ENCODE assay signal across 8 cellular contexts in genomic region chr12:10212623-10213131, GRCh38. TPM values are rescaled to one million over a fixed set of nuclear protein-coding genes. Genes with fewer than 3 reads are reported as not detected.
A peak's percentile ranks its signal among the peaks of the same experiment; 100 is the strongest.
DNase-seq lines count a peak whose midpoint lies in the region; ATAC-seq and TF ChIP-seq lines count a peak whose summit lies in the region.

Gene GABARAPL1, plus strand, starts transcription at chr12:10212877. Its CDS starts 253 bp downstream, at chr12:10213130.

- peak within 1 kb of the TSS; percentile 100 for H3K9ac ChIP-seq in fibroblast of lung (ENCODE audit: insufficient read depth, low read length)

- H3K4me2 ChIP-seq in PC-9 (peak within 1 kb of the TSS; percentile 81), fibroblast of lung (ENCODE audit: extremely low read depth, insufficient read depth, low read length) (peak within 1 kb of the TSS; percentile 93)

- no peaks in the 10 kb centered on the region for H3K9me3 ChIP-seq in PC-9 (ENCODE audit: insufficient read depth, low read depth)
- H3K9me3 ChIP-seq in fibroblast of lung (ENCODE audit: control insufficient read depth, insufficient read depth, low read depth, low read length), result no peaks in the 10 kb centered on the region
- H3K9me3 ChIP-seq in naive thymus-derived CD4-positive, alpha-beta T cell (ENCODE audit: control insufficient read depth in 2 of 3, low read length in 3 of 3), result no peaks in the 10 kb centered on the region

- intact Hi-C loops in PC-9 (cut with micrococcal nuclease; ENCODE audit: unreplicated experiment), result loop anchor here (1.0 to 10.0 kb wide), 7 partner anchors 20 to 510 kb away; partner anchors contain the start of genes CLEC9A and YBX3
- intact Hi-C loops in naive thymus-derived CD4-positive, alpha-beta T cell (cut with micrococcal nuclease), result loop anchor here (1.0 to 10.0 kb wide), 18 partner anchors 22 to 1970 kb away; partner anchors contain the start of genes CLEC2B (in 2 of the 2), MAGOHB (in 2 of the 2), SMIM10L1 (in 2 of the 2) and BCL2L14 (in 1 of the 2)

- peak within 1 kb of the TSS; percentile 92 for H2AFZ ChIP-seq in PC-9
- H2AFZ ChIP-seq in fibroblast of lung (ENCODE audit: low read length), result peak within 1 kb of the TSS; percentile 54

- POLR2A ChIA-PET in AG04449 (lab: Yijun Ruan, JAX) (interaction anchor here (1.0 to 1.3 kb wide), 2 partner anchors 18 to 59 kb away, joined by 4 read pairs; no protein-coding TSS in a partner anchor), PC-9 (lab: Charles Lee; ENCODE audit: unreplicated experiment) (interaction anchor here (0.5 to 1.5 kb wide), 9 partner anchors 20 to 1095 kb away, joined by 4 to 11 read pairs (median 6); partner anchors contain the start of gene OLR1)
- POLR2A ChIA-PET in naive thymus-derived CD4-positive, alpha-beta T cell (lab: Charles Lee), result interaction anchor here (0.5 to 2.8 kb wide), 8 partner anchors 153 to 959 kb away, joined by 3 to 13 read pairs (median 4); partner anchors contain the start of genes CD69, CLEC2B, MAGOHB and SMIM10L1

- H3K36me3 ChIP-seq in PC-9 (ENCODE audit: low read depth) (no peaks in the 10 kb centered on the region), fibroblast of lung (ENCODE audit: control insufficient read depth, insufficient read depth, low read length) (peaks cover 2% of the 10 kb centered on the region)
- H3K36me3 ChIP-seq in naive thymus-derived CD4-positive, alpha-beta T cell (ENCODE audit: control insufficient read depth in 2 of 3, insufficient read depth in 3 of 3, low read length in 3 of 3), result peaks cover 0 to 5% (median 0%) of the 10 kb centered on the region in 3 experiments

- H3K27me3 Mint-ChIP-seq in activated T-helper 17 cell treated with anti-CD3 and anti-CD28 coated beads, Interleukin-2, amount 50 U/mL, for 72 hours, result no peaks in the 10 kb centered on the region
- peaks cover 0 to 36% (median 0%) of the 10 kb centered on the region in 5 donors for H3K27me3 Mint-ChIP-seq in naive thymus-derived CD4-positive, alpha-beta T cell

- BruUV-seq in PC-9 (replicated peaks; lab: Mats Ljungman, UMichigan), result no TSS peak

- no peaks in the 10 kb centered on the region for H3K9me2 ChIP-seq in PC-9 (ENCODE audit: insufficient read depth)

- CTCF ChIA-PET in AG04449 (lab: Yijun Ruan, JAX), result interaction anchor here (1.3 to 2.6 kb wide), 3 partner anchors 19 to 59 kb away, joined by 3 to 21 read pairs (median 3); no protein-coding TSS in a partner anchor
- CTCF ChIA-PET in PC-9 (lab: Charles Lee), result interaction anchor here (0.9 to 1.0 kb wide), 2 partner anchors 23 to 73 kb away, joined by 3 to 4 read pairs; no protein-coding TSS in a partner anchor
- CTCF ChIA-PET in naive thymus-derived CD4-positive, alpha-beta T cell (lab: Charles Lee), result no interaction called here

- H3K4me1 Mint-ChIP-seq in activated T-helper 17 cell treated with anti-CD3 and anti-CD28 coated beads, Interleukin-2, amount 50 U/mL, for 72 hours, result peaks cover 11% of the 10 kb centered on the region
- peaks cover 14 to 31% (median 25%) of the 10 kb centered on the region in 7 donors for H3K4me1 Mint-ChIP-seq in naive thymus-derived CD4-positive, alpha-beta T cell

- TF ChIP-seq CTCF in AG04449 (IDR thresholded peaks at IDR 0.05; ENCODE audit: insufficient read depth, low read length, missing control alignments) (no peak), PC-9 (conservative IDR thresholded peaks at IDR 0.05) (no peak), fibroblast of lung (conservative IDR thresholded peaks at IDR 0.05 in 1 of 2, IDR thresholded peaks at IDR 0.05 in 1 of 2; ENCODE audit: low read depth in 1 of 2, low read length in 2 of 2) (no peak)

- ATAC-seq in GM19025 (IDR thresholded peaks at IDR 0.05; ENCODE audit: low read depth, unreplicated experiment), result peak; percentile 57
- ATAC-seq in HG03521 (IDR thresholded peaks at IDR 0.05; ENCODE audit: unreplicated experiment), result peak; percentile 47
- peak; percentile 69 for ATAC-seq in activated T-helper 17 cell treated with anti-CD3 and anti-CD28 coated beads, Interleukin-2, amount 50 U/mL, for 72 hours (replicated peaks)
- peak; percentile 80 for ATAC-seq in naive thymus-derived CD4-positive, alpha-beta T cell

- H3K27ac ChIP-seq in PC-9, result peak within 1 kb of the TSS; percentile 90
- peak within 1 kb of the TSS; percentile 100 for H3K27ac ChIP-seq in fibroblast of lung (ENCODE audit: insufficient read depth, low read length)
- H3K27ac ChIP-seq in naive thymus-derived CD4-positive, alpha-beta T cell (ENCODE audit: low read depth, low read length), result peak within 1 kb of the TSS; percentile 84

- H3K79me2 ChIP-seq in PC-9 (ENCODE audit: low read depth) (peaks cover 20% of the 10 kb centered on the region), fibroblast of lung (ENCODE audit: control insufficient read depth, insufficient read depth, low read length) (peaks cover 21% of the 10 kb centered on the region)

- H4K20me1 ChIP-seq in PC-9 (ENCODE audit: insufficient read depth), result no peaks in the 10 kb centered on the region
- H4K20me1 ChIP-seq in fibroblast of lung (ENCODE audit: control insufficient read depth, extremely low read depth, insufficient read depth, low read length), result peaks cover 4% of the 10 kb centered on the region

- H3K27me3 ChIP-seq in PC-9 (ENCODE audit: insufficient read depth, low read depth) (no peaks in the 10 kb centered on the region), fibroblast of lung (ENCODE audit: control insufficient read depth, insufficient read depth, low read length) (no peaks in the 10 kb centered on the region)
- no peaks in the 10 kb centered on the region for H3K27me3 ChIP-seq in naive thymus-derived CD4-positive, alpha-beta T cell (ENCODE audit: control insufficient read depth in 2 of 2, insufficient read depth in 2 of 2, low read length in 2 of 2)

- peaks cover 18% of the 10 kb centered on the region for H3K36me3 Mint-ChIP-seq in activated T-helper 17 cell treated with anti-CD3 and anti-CD28 coated beads, Interleukin-2, amount 50 U/mL, for 72 hours (ENCODE audit: low read depth)
- H3K36me3 Mint-ChIP-seq in naive thymus-derived CD4-positive, alpha-beta T cell, result no peaks in the 10 kb centered on the region

- peak within 1 kb of the TSS; percentile 98 for H3K27ac Mint-ChIP-seq in activated T-helper 17 cell treated with anti-CD3 and anti-CD28 coated beads, Interleukin-2, amount 50 U/mL, for 72 hours
- H3K27ac Mint-ChIP-seq in naive thymus-derived CD4-positive, alpha-beta T cell, result peak within 1 kb of the TSS; percentile 91 to 99 (median 96)

- peak within 1 kb of the TSS; percentile 94 for H3K4me3 Mint-ChIP-seq in activated T-helper 17 cell treated with anti-CD3 and anti-CD28 coated beads, Interleukin-2, amount 50 U/mL, for 72 hours
- H3K4me3 Mint-ChIP-seq in naive thymus-derived CD4-positive, alpha-beta T cell, result peak within 1 kb of the TSS; percentile 94 to 98 (median 96)

- H3K4me1 ChIP-seq in PC-9 (replicated peaks; ENCODE audit: insufficient read depth) (peaks cover 20% of the 10 kb centered on the region), fibroblast of lung (ENCODE audit: control insufficient read depth, extremely low read depth, insufficient read depth, low read length) (peaks cover 4% of the 10 kb centered on the region)
- H3K4me1 ChIP-seq in naive thymus-derived CD4-positive, alpha-beta T cell (ENCODE audit: control insufficient read depth in 2 of 2, insufficient read depth in 2 of 2, low read length in 2 of 2), result peaks cover 12 to 22% of the 10 kb centered on the region in 2 donors

- no peak for DNase-seq in AG04449 (ENCODE audit: low read depth, low spot score)
- DNase-seq in PC-9, result peak; percentile 57 to 86
- peak; percentile 76 to 93 for DNase-seq in fibroblast of lung (ENCODE audit: low read depth in 2 of 2)
- peak; percentile 71 to 85 (median 81) for DNase-seq in naive thymus-derived CD4-positive, alpha-beta T cell
- peak; percentile 53 to 56 for DNase-seq in stimulated activated CD8-positive, alpha-beta memory T cell treated with anti-CD3 and anti-CD28 coated beads, Interleukin-7, amount 100 ng/mL, for 48 hours (ENCODE audit: extremely low read depth in 1 of 2, low read depth in 1 of 2)

- H3K4me3 ChIP-seq in AG04449 (ENCODE audit: low read depth, low read length) (peak within 1 kb of the TSS; percentile 92), PC-9 (peak within 1 kb of the TSS; percentile 85), fibroblast of lung (replicated peaks in 1 of 4; ENCODE audit: control extremely low read depth in 1 of 4, insufficient read depth in 1 of 4, low read depth in 3 of 4, low read length in 4 of 4) (peak within 1 kb of the TSS; percentile 96 to 100 (median 98))
- H3K4me3 ChIP-seq in naive thymus-derived CD4-positive, alpha-beta T cell (ENCODE audit: low read length), result peak within 1 kb of the TSS; percentile 91

- H3F3A ChIP-seq in PC-9 (ENCODE audit: insufficient read depth, low read depth), result peaks cover 36% of the 10 kb centered on the region; the same call in 1 of the 2 replicates

- H3K9me3 Mint-ChIP-seq in activated T-helper 17 cell treated with anti-CD3 and anti-CD28 coated beads, Interleukin-2, amount 50 U/mL, for 72 hours, result no peaks in the 10 kb centered on the region
- peaks cover 0 to 4% (median 0%) of the 10 kb centered on the region in 11 donors for H3K9me3 Mint-ChIP-seq in naive thymus-derived CD4-positive, alpha-beta T cell

RNA-seq across cellular contexts. Expression of gene GABARAPL1, which starts in this region (rescaled TPM):
- total RNA-seq in PC-9 (2021) (85.6 and 143 TPM in 2 replicates), fibroblast of lung (105 and 186 TPM in 2 replicates)
- total RNA-seq in activated T-helper 17 cell treated with anti-CD3 and anti-CD28 coated beads, Interleukin-2, amount 50 U/mL, for 72 hours, result 10 to 100 TPM in 1 of 2 donors, 1 to 10 TPM in 1; 6.9 to 25.1 TPM
- polyA plus RNA-seq in fibroblast of lung, result 68.1 and 363 TPM in 2 replicates
- polyA plus RNA-seq in fibroblast of lung (2012), result 57.3 and 279 TPM in 2 replicates
- polyA minus RNA-seq in fibroblast of lung (ENCODE audit: low replicate concordance), result 29.3 and 97.1 TPM in 2 replicates
- 100 to 1,000 TPM in 2 of 5 experiments, 10 to 100 TPM in 2, 1 to 10 TPM in 1; 3.7 to 165 (median 29.4) TPM for total RNA-seq in naive thymus-derived CD4-positive, alpha-beta T cell
- 10 to 100 TPM; 14.7 to 14.9 TPM for polyA plus RNA-seq in naive thymus-derived CD4-positive, alpha-beta T cell
